ENCODE assay signal across 30 cellular contexts in the genomic region with DNA sequence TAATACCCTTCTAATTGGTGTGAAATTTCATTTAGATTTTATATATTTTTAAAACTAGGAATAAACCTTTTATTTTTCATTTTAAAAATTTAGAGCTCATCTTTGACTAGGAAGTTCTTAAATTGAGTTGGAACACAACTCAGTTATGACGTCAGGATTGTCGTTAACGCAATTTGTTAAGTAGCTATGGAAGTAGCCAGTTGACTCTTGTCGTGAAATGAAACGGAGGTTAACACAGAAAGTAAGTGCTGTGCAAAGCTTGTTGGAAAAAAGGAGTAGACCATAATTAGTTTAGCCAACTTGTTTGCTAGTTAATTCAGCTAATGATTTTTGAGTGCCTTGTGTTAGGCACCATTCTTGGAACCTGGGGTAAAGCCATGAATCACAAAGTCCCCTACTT.
"Had no signal": no experiment of that assay in that cellular context is flagged by ENCODE, and none has a peak within 500 bp of the region (broad histone marks: within the 10 kb centered on the region; RNA-seq: fewer than 3 reads in every experiment).

No MANE protein-coding gene starts in this region.

- DNase-seq: activated CD4-positive, alpha-beta T cell treated with anti-CD3 and anti-CD28 coated beads for 1 hour; activated CD4-positive, alpha-beta T cell treated with anti-CD3 and anti-CD28 coated beads, Interleukin-2, amount 50 U/mL, for 1 hour; activated CD8-positive, alpha-beta T cell treated with anti-CD3 and anti-CD28 coated beads for 36 hours; activated T-cell treated with anti-CD3 and anti-CD28 coated beads, Interleukin-2, amount 50 U/mL, for 48 hours; amniotic stem cell; brain microvascular endothelial cell; caudate nucleus; foreskin fibroblast; head of caudate nucleus; hippocampal formation; islet precursor cell; left ventricle myocardium inferior; nephron progenitor cell; nucleus accumbens; pancreas; psoas muscle; sigmoid colon; stimulated activated CD4-positive, alpha-beta T cell treated with anti-CD3 and anti-CD28 coated beads, Interleukin-1b, Interleukin-23, amount 100 ng/mL, for 48 hours; stimulated activated CD4-positive, alpha-beta T cell treated with anti-CD3 and anti-CD28 coated beads, Interleukin-4, amount 100 ng/mL, for 4 hours; stimulated activated CD8-positive, alpha-beta memory T cell treated with anti-CD3 and anti-CD28 coated beads, Interleukin-4, amount 100 ng/mL, for 48 hours; stimulated activated naive CD8-positive, alpha-beta T cell treated with anti-CD3 and anti-CD28 coated beads, Interleukin-15, amount 100 ng/mL, for 72 hours; T-helper 2 cell; thyroid gland; upper lobe of left lung had no signal

- H3K27ac ChIP-seq: brain microvascular endothelial cell, left ventricle myocardium inferior, pancreas, psoas muscle, sigmoid colon, thyroid gland, upper lobe of left lung, vagina had no signal

- H3K9me3 Mint-ChIP-seq: activated CD8-positive, alpha-beta T cell treated with anti-CD3 and anti-CD28 coated beads for 36 hours; activated naive CD4-positive, alpha-beta T cell treated with anti-CD3 and anti-CD28 coated beads, Interleukin-2, amount 50 U/mL, for 72 hours; activated T-helper 2 cell treated with anti-CD3 and anti-CD28 coated beads, Interferon-gamma antibody, Interleukin-2, Interleukin-4, amounts not matched to agents 10 μg/mL and 5 μg/mL and 100 μg/mL, durations not matched to agents 14 hours and 24 hours and 36 hours; nephron progenitor cell; stimulated activated memory B cell treated with anti-CD40 and anti-IgM and Interleukin-4, amounts not matched to agents 10 μg/mL and 1 μg/mL and 100 μg/mL, for 72 hours; stimulated activated naive CD8-positive, alpha-beta T cell treated with anti-CD3 and anti-CD28 coated beads, Interleukin-15, amount 100 ng/mL, for 72 hours had no signal

- H3K9me3 ChIP-seq: left ventricle myocardium inferior, pancreas, psoas muscle, sigmoid colon, thyroid gland, upper lobe of left lung, vagina had no signal

- ATAC-seq: activated CD8-positive, alpha-beta T cell treated with anti-CD3 and anti-CD28 coated beads for 36 hours; activated naive CD4-positive, alpha-beta T cell treated with anti-CD3 and anti-CD28 coated beads, Interleukin-2, amount 50 U/mL, for 72 hours; esophagus mucosa; pancreas; psoas muscle; stimulated activated memory B cell treated with anti-CD40 and anti-IgM and Interleukin-4, amounts not matched to agents 10 μg/mL and 1 μg/mL and 100 μg/mL, for 72 hours; stimulated activated naive CD8-positive, alpha-beta T cell treated with anti-CD3 and anti-CD28 coated beads, Interleukin-15, amount 100 ng/mL, for 72 hours had no signal

- H3K4me3 Mint-ChIP-seq: activated CD8-positive, alpha-beta T cell treated with anti-CD3 and anti-CD28 coated beads for 36 hours; nephron progenitor cell; stimulated activated memory B cell treated with anti-CD40 and anti-IgM and Interleukin-4, amounts not matched to agents 10 μg/mL and 1 μg/mL and 100 μg/mL, for 72 hours; stimulated activated naive CD8-positive, alpha-beta T cell treated with anti-CD3 and anti-CD28 coated beads, Interleukin-15, amount 100 ng/mL, for 72 hours had no signal

- H3K4me3 ChIP-seq: left ventricle myocardium inferior, pancreas, psoas muscle, sigmoid colon, smooth muscle cell, thyroid gland, upper lobe of left lung, vagina had no signal

- H3K27me3 ChIP-seq: brain microvascular endothelial cell, pancreas, sigmoid colon, thyroid gland, upper lobe of left lung, vagina had no signal

- H3K27ac Mint-ChIP-seq: activated CD8-positive, alpha-beta T cell treated with anti-CD3 and anti-CD28 coated beads for 36 hours; activated T-helper 2 cell treated with anti-CD3 and anti-CD28 coated beads, Interferon-gamma antibody, Interleukin-2, Interleukin-4, amounts not matched to agents 10 μg/mL and 5 μg/mL and 100 μg/mL, durations not matched to agents 14 hours and 24 hours and 36 hours; stimulated activated memory B cell treated with anti-CD40 and anti-IgM and Interleukin-4, amounts not matched to agents 10 μg/mL and 1 μg/mL and 100 μg/mL, for 72 hours had no signal

- H3K4me1 Mint-ChIP-seq: nephron progenitor cell; stimulated activated memory B cell treated with anti-CD40 and anti-IgM and Interleukin-4, amounts not matched to agents 10 μg/mL and 1 μg/mL and 100 μg/mL, for 72 hours; stimulated activated naive CD8-positive, alpha-beta T cell treated with anti-CD3 and anti-CD28 coated beads, Interleukin-15, amount 100 ng/mL, for 72 hours had no signal

- H3K27me3 Mint-ChIP-seq: activated CD8-positive, alpha-beta T cell treated with anti-CD3 and anti-CD28 coated beads for 36 hours; stimulated activated memory B cell treated with anti-CD40 and anti-IgM and Interleukin-4, amounts not matched to agents 10 μg/mL and 1 μg/mL and 100 μg/mL, for 72 hours; stimulated activated naive CD8-positive, alpha-beta T cell treated with anti-CD3 and anti-CD28 coated beads, Interleukin-15, amount 100 ng/mL, for 72 hours had no signal

- H3K4me1 ChIP-seq: pancreas, psoas muscle, sigmoid colon, thyroid gland, upper lobe of left lung, vagina had no signal
